In genomic region chr13:106796280-106797047, GRCh38 we compare ENCODE assay signal across 9 cellular contexts.
DNase-seq lines count a peak whose midpoint lies in the region; ATAC-seq lines count a peak whose summit lies in the region.
"Had no signal": no experiment of that assay in that cellular context is flagged by ENCODE, and none has a peak within 500 bp of the region (broad histone marks: within the 10 kb centered on the region; RNA-seq: fewer than 3 reads in every experiment).

No MANE protein-coding gene starts in this region.

- H3K27me3 ChIP-seq in adipocyte (replicated peaks; ENCODE audit: control insufficient read depth, insufficient read depth, low read length) = peaks cover 10% of the 10 kb centered on the region

- H3K27ac ChIP-seq in caudate nucleus (ENCODE audit: low read depth, low read length) = no peak overlapping the region

- H3K9me3 ChIP-seq in adipocyte (ENCODE audit: control insufficient read depth, low read length) = no peaks in the 10 kb centered on the region

- no peak overlapping the region for H3K9ac ChIP-seq in adipocyte (ENCODE audit: low read length)

- DNase-seq in adipocyte (ENCODE audit: low read depth) (no peak), DMS 273 treated with DMSO at 0.1 percent for 48 hours (lab: John Stamatoyannopoulos, UW) (no peak), head of caudate nucleus (no peak), caudate nucleus (lab: John Stamatoyannopoulos, UW) (no peak), sciatic nerve (ENCODE audit: low spot score) (no peak)
- DNase-seq in naive thymus-derived CD8-positive, alpha-beta T cell = no peak

- H3K9me3 Mint-ChIP-seq in naive thymus-derived CD8-positive, alpha-beta T cell = peaks cover 0 to 2% (median 0%) of the 10 kb centered on the region in 9 donors
- H3K9me3 Mint-ChIP-seq: stimulated activated naive CD8-positive, alpha-beta T cell treated with anti-CD3 and anti-CD28 coated beads, Interleukin-15, Interleukin-2, amounts not matched to agents 100 ng/mL and 50 ng/mL, for 24 hours had no signal

- H3K4me1 ChIP-seq in adipocyte (ENCODE audit: control insufficient read depth, insufficient read depth, low read length) = no peaks in the 10 kb centered on the region

- H3K4me1 Mint-ChIP-seq in naive thymus-derived CD8-positive, alpha-beta T cell = peaks cover 0 to 5% (median 1%) of the 10 kb centered on the region in 4 donors

- H3K36me3 Mint-ChIP-seq in naive thymus-derived CD8-positive, alpha-beta T cell = no peaks in the 10 kb centered on the region

- peak overlapping the region; percentile 59 for H3K4me3 ChIP-seq in adipocyte (ENCODE audit: low read length)

- peak; percentile 54 for ATAC-seq in GM18498 (IDR thresholded peaks at IDR 0.05; ENCODE audit: unreplicated experiment)
- ATAC-seq in HG02884 (IDR thresholded peaks at IDR 0.05; ENCODE audit: unreplicated experiment) = peak; percentile 51
- no peak for ATAC-seq in naive thymus-derived CD8-positive, alpha-beta T cell
- no peak for ATAC-seq in sciatic nerve

- peak overlapping the region; percentile 27 to 81 (median 60) for H3K4me3 Mint-ChIP-seq in naive thymus-derived CD8-positive, alpha-beta T cell
- H3K4me3 Mint-ChIP-seq: stimulated activated naive CD8-positive, alpha-beta T cell treated with anti-CD3 and anti-CD28 coated beads, Interleukin-15, Interleukin-2, amounts not matched to agents 100 ng/mL and 50 ng/mL, for 24 hours had no signal

- intact Hi-C loops in head of caudate nucleus (cut with DNase I) = no loop called here
- intact Hi-C loops in sciatic nerve (cut with DNase I) = no loop called here

- H3K27ac Mint-ChIP-seq in naive thymus-derived CD8-positive, alpha-beta T cell = no peak overlapping the region
- H3K27ac Mint-ChIP-seq: stimulated activated naive CD8-positive, alpha-beta T cell treated with anti-CD3 and anti-CD28 coated beads, Interleukin-15, Interleukin-2, amounts not matched to agents 100 ng/mL and 50 ng/mL, for 24 hours had no signal

- H3K27me3 Mint-ChIP-seq in naive thymus-derived CD8-positive, alpha-beta T cell = peaks cover 0 to 26% (median 4%) of the 10 kb centered on the region in 5 donors

- POLR2A ChIA-PET in naive thymus-derived CD8-positive, alpha-beta T cell (lab: Charles Lee) = no interaction called here

- no peaks in the 10 kb centered on the region for H3K36me3 ChIP-seq in adipocyte (ENCODE audit: control insufficient read depth, insufficient read depth, low read length, severe bottlenecking)

Comparison
In these comparisons a context has a peak if more than half of its experiments do, and no peak if none do; other contexts are left out.
1. ATAC-seq: peak in GM18498 (single experiment) and HG02884 (single experiment); none in naive thymus-derived CD8-positive, alpha-beta T cell (0 of 2) and sciatic nerve (single experiment).